ENCODE assay signal across 28 cellular contexts in genomic region chr4:3438847-3439180, GRCh38. TPM values are rescaled to one million over a fixed set of nuclear protein-coding genes. Genes with fewer than 3 reads are reported as not detected.
DNase-seq lines count a peak whose midpoint lies in the region; ATAC-seq and TF ChIP-seq lines count a peak whose summit lies in the region.
"Had no signal": no experiment of that assay in that cellular context is flagged by ENCODE, and none has a peak within 500 bp of the region (broad histone marks: within the 10 kb centered on the region; RNA-seq: fewer than 3 reads in every experiment).

No MANE protein-coding gene starts in this region.

- H3K36me3 Mint-ChIP-seq in neural crest cell (ENCODE audit: low read depth) = no peaks in the 10 kb centered on the region
- H3K36me3 Mint-ChIP-seq in stimulated activated memory B cell treated with anti-CD40 and anti-IgM and Interleukin-4, amounts not matched to agents 10 μg/mL and 1 μg/mL and 100 μg/mL, for 72 hours = no peaks in the 10 kb centered on the region
- H3K36me3 Mint-ChIP-seq: CD14-positive monocyte; CD4-positive, alpha-beta memory T cell; CD4-positive, CD25-positive, alpha-beta regulatory T cell; CD8-positive, alpha-beta memory T cell had no signal

- H3K4me1 Mint-ChIP-seq in neural crest cell = peaks cover 10% of the 10 kb centered on the region
- no peaks in the 10 kb centered on the region for H3K4me1 Mint-ChIP-seq in stimulated activated memory B cell treated with anti-CD40 and anti-IgM and Interleukin-4, amounts not matched to agents 10 μg/mL and 1 μg/mL and 100 μg/mL, for 72 hours
- H3K4me1 Mint-ChIP-seq: CD4-positive, alpha-beta memory T cell; CD4-positive, CD25-positive, alpha-beta regulatory T cell; CD8-positive, alpha-beta memory T cell had no signal

- no peaks in the 10 kb centered on the region for H3K27me3 Mint-ChIP-seq in neural crest cell (ENCODE audit: low read depth)
- H3K27me3 Mint-ChIP-seq in stimulated activated memory B cell treated with anti-CD40 and anti-IgM and Interleukin-4, amounts not matched to agents 10 μg/mL and 1 μg/mL and 100 μg/mL, for 72 hours = peaks cover 9% of the 10 kb centered on the region
- H3K27me3 Mint-ChIP-seq: CD4-positive, alpha-beta memory T cell; CD4-positive, CD25-positive, alpha-beta regulatory T cell; CD8-positive, alpha-beta memory T cell had no signal

- H3K4me3 Mint-ChIP-seq in neural crest cell = peak overlapping the region; percentile 23
- H3K4me3 Mint-ChIP-seq in stimulated activated memory B cell treated with anti-CD40 and anti-IgM and Interleukin-4, amounts not matched to agents 10 μg/mL and 1 μg/mL and 100 μg/mL, for 72 hours = no peak overlapping the region
- H3K4me3 Mint-ChIP-seq: CD14-positive monocyte; CD4-positive, alpha-beta memory T cell; CD4-positive, CD25-positive, alpha-beta regulatory T cell; CD8-positive, alpha-beta memory T cell had no signal

- H3K9me3 Mint-ChIP-seq in neural crest cell = no peaks in the 10 kb centered on the region
- no peaks in the 10 kb centered on the region for H3K9me3 Mint-ChIP-seq in stimulated activated memory B cell treated with anti-CD40 and anti-IgM and Interleukin-4, amounts not matched to agents 10 μg/mL and 1 μg/mL and 100 μg/mL, for 72 hours
- H3K9me3 Mint-ChIP-seq: CD4-positive, alpha-beta memory T cell; CD4-positive, CD25-positive, alpha-beta regulatory T cell; CD8-positive, alpha-beta memory T cell had no signal

- CTCF ChIA-PET in HEK293 (lab: Yijun Ruan, JAX) = interaction anchor here (0.6 to 1.4 kb wide), 2 partner anchors 42 to 294 kb away, joined by 3 to 4 read pairs; no protein-coding TSS in a partner anchor

- no peak for TF ChIP-seq CTCF in HEK293 (tag by site-specific recombination; IDR thresholded peaks at IDR 0.05)
- no peak for TF ChIP-seq CTCF in neural crest cell (conservative IDR thresholded peaks at IDR 0.05)

- H3K4me3 ChIP-seq in HEK293 (ENCODE audit: low read depth, low read length) = no peak overlapping the region
- H3K4me3 ChIP-seq: GM12878 had no signal

- POLR2A ChIA-PET in HEK293 (lab: Yijun Ruan, JAX) = no interaction called here

- no peaks in the 10 kb centered on the region for H3K4me1 ChIP-seq in HEK293 (ENCODE audit: control insufficient read depth, insufficient read depth, low read length)
- H3K4me1 ChIP-seq: BE2C had no signal

- H3K27ac Mint-ChIP-seq in neural crest cell (ENCODE audit: unreplicated experiment) = no peak overlapping the region
- H3K27ac Mint-ChIP-seq in stimulated activated memory B cell treated with anti-CD40 and anti-IgM and Interleukin-4, amounts not matched to agents 10 μg/mL and 1 μg/mL and 100 μg/mL, for 72 hours = no peak overlapping the region
- H3K27ac Mint-ChIP-seq: CD14-positive monocyte; CD4-positive, alpha-beta memory T cell; CD4-positive, CD25-positive, alpha-beta regulatory T cell; CD8-positive, alpha-beta memory T cell had no signal

- no peaks in the 10 kb centered on the region for H3K36me3 ChIP-seq in HEK293 (ENCODE audit: control insufficient read depth in 2 of 2, insufficient read depth in 1 of 2, low read length in 2 of 2)
- H3K36me3 ChIP-seq: BE2C had no signal

- ATAC-seq in left ventricle myocardium superior (no peak), Right ventricle myocardium inferior (no peak), HG03045 (IDR thresholded peaks at IDR 0.05; ENCODE audit: unreplicated experiment) (no peak)
- peak; percentile 1 for ATAC-seq in stimulated activated memory B cell treated with anti-CD40 and anti-IgM and Interleukin-4, amounts not matched to agents 10 μg/mL and 1 μg/mL and 100 μg/mL, for 72 hours
- ATAC-seq: GM12878 had no signal

- intact Hi-C loops in left ventricle myocardium superior (cut with micrococcal nuclease) = no loop called here
- intact Hi-C loops in Right ventricle myocardium inferior (cut with DNase I) = no loop called here

- no peaks in the 10 kb centered on the region for H3K9me3 ChIP-seq in HEK293 (ENCODE audit: control insufficient read depth, insufficient read depth, low read depth, low read length)
- H3K9me3 ChIP-seq: BE2C had no signal

- H3K27ac ChIP-seq in HEK293 (ENCODE audit: extremely low read depth, low read depth, low read length) = no peak overlapping the region
- H3K27ac ChIP-seq: 22Rv1 had no signal

- DNase-seq in left ventricle myocardium superior (peak; percentile 25), Right ventricle myocardium inferior (ENCODE audit: missing footprints) (no peak), neural crest cell (ENCODE audit: low read depth, low spot score) (no peak), NCI-H128 (lab: John Stamatoyannopoulos, UW; ENCODE audit: unreplicated experiment) (no peak), 8988T (no peak)
- DNase-seq: ACHN; BE2C; C1 segment of cervical spinal cord; CD4-positive, alpha-beta memory T cell; CD4-positive, CD25-positive, alpha-beta regulatory T cell; CD8-positive, alpha-beta memory T cell; COR-L47; DMS 273 treated with DMSO at 0.1 percent for 48 hours; DMS153; DMS53; DMS79; DND-41; EL; GDM1 had no signal

TF ChIP-seq in HEK293, 187 proteins besides CTCF, POLR2A, EP300 and RAD21:
- no peak for TF ChIP-seq ZNF792 (tag by site-specific recombination; IDR thresholded peaks at IDR 0.05)
- TF ChIP-seq TRIM28 (IDR thresholded peaks at IDR 0.05; ENCODE audit: borderline replicate concordance, low read length) = no peak
- peak; percentile 32 for TF ChIP-seq GLIS1 (tag by site-specific recombination; IDR thresholded peaks at IDR 0.05)

RNA-seq across cellular contexts. Expression of gene HGFAC, which starts 3.0 kb away (rescaled TPM):
- total RNA-seq in left ventricle myocardium superior = 0.67 TPM
- total RNA-seq in Right ventricle myocardium inferior = 1.5 TPM
- 1.3 and 1.6 TPM in 2 replicates for total RNA-seq in neural crest cell
- total RNA-seq: CD4-positive, CD25-positive, alpha-beta regulatory T cell; CD8-positive, alpha-beta memory T cell; Daoy; G401 had no signal

RNA-seq across cellular contexts. Expression of gene DOK7, which starts 24.3 kb away (rescaled TPM):
- 35.5 TPM for total RNA-seq in left ventricle myocardium superior
- total RNA-seq in Right ventricle myocardium inferior = 35.5 TPM
- total RNA-seq in neural crest cell = 0.16 TPM in 1 of 2 replicates, not detected in the other
- total RNA-seq: A673; CD4-positive, alpha-beta memory T cell; CD4-positive, CD25-positive, alpha-beta regulatory T cell; CD8-positive, alpha-beta memory T cell; G401 had no signal

Comparison
In these comparisons a context has a peak if more than half of its experiments do, and no peak if none do; other contexts are left out.
1. RNA of gene DOK7, which starts 24.3 kb away (total RNA-seq): 35.5 TPM in Right ventricle myocardium inferior (single experiment) and 35.5 TPM in left ventricle myocardium superior (single experiment); 0.16 TPM in neural crest cell; every median in the first group is over 10 times any median in the second.